Comparison of ENCODE assay signal across 8 cellular contexts in genomic region chr15:73081321-73081958, GRCh38. TPM values are rescaled to one million over a fixed set of nuclear protein-coding genes. Genes with fewer than 3 reads are reported as not detected.
DNase-seq lines count a peak whose midpoint lies in the region; ATAC-seq, FAIRE-seq and TF ChIP-seq lines count a peak whose summit lies in the region.

No MANE protein-coding gene starts in this region.

- DNase-seq in AML-193 (lab: John Stamatoyannopoulos, UW) = peak; percentile 22 to 47
- peak; percentile 34 to 69 for DNase-seq in NCI-H446 (lab: John Stamatoyannopoulos, UW)
- no peak for DNase-seq in breast epithelium (ENCODE audit: low spot score in 2 of 2)
- no peak for DNase-seq in left lobe of liver (ENCODE audit: low spot score)
- DNase-seq in urothelium cell line (ENCODE audit: low spot score) = peak; percentile 6
- no peak for DNase-seq in GF-D8 (lab: John Stamatoyannopoulos, UW)

- TF ChIP-seq CTCF in GM12873 (IDR thresholded peaks at IDR 0.05; ENCODE audit: insufficient read depth, low read depth, low read length, missing control alignments) (peak; percentile 52), breast epithelium (IDR thresholded peaks at IDR 0.05) (peak; percentile 8 to 64 (median 48))

- FAIRE-seq in urothelium cell line (lab: Jason Lieb, UNC) = no peak

- intact Hi-C loops in breast epithelium (cut with DNase I; ENCODE audit: low total_unique reads) = no loop called here

- no peak overlapping the region for H3K27ac ChIP-seq in breast epithelium

- H3K27me3 ChIP-seq in breast epithelium = no peaks in the 10 kb centered on the region

- H3K9me3 ChIP-seq in breast epithelium = no peaks in the 10 kb centered on the region

- ATAC-seq in left lobe of liver = peak; percentile 83
- no peak for ATAC-seq in GM18498 (IDR thresholded peaks at IDR 0.05; ENCODE audit: unreplicated experiment)

- no peak for TF ChIP-seq POLR2A in breast epithelium (IDR thresholded peaks at IDR 0.05)

- no peaks in the 10 kb centered on the region for H3K4me1 ChIP-seq in breast epithelium

- H3K36me3 ChIP-seq in breast epithelium = no peaks in the 10 kb centered on the region

- no peak overlapping the region for H3K4me3 ChIP-seq in breast epithelium

RNA-seq across cellular contexts. Expression of gene NEO1, which starts 29.2 kb away (rescaled TPM):
- total RNA-seq in breast epithelium = 10 to 100 TPM; 21.3 to 66.3 (median 27.5) TPM
- total RNA-seq in left lobe of liver = 9.2 TPM

Comparison
In these comparisons a context has a peak if more than half of its experiments do, and no peak if none do; other contexts are left out.
1. DNase-seq: peak in AML-193 (2 of 2), NCI-H446 (2 of 2) and urothelium cell line (single experiment); none in breast epithelium (0 of 2), left lobe of liver (single experiment) and GF-D8 (single experiment).